16 cellular contexts compared by ENCODE assay signal in the genomic region with DNA sequence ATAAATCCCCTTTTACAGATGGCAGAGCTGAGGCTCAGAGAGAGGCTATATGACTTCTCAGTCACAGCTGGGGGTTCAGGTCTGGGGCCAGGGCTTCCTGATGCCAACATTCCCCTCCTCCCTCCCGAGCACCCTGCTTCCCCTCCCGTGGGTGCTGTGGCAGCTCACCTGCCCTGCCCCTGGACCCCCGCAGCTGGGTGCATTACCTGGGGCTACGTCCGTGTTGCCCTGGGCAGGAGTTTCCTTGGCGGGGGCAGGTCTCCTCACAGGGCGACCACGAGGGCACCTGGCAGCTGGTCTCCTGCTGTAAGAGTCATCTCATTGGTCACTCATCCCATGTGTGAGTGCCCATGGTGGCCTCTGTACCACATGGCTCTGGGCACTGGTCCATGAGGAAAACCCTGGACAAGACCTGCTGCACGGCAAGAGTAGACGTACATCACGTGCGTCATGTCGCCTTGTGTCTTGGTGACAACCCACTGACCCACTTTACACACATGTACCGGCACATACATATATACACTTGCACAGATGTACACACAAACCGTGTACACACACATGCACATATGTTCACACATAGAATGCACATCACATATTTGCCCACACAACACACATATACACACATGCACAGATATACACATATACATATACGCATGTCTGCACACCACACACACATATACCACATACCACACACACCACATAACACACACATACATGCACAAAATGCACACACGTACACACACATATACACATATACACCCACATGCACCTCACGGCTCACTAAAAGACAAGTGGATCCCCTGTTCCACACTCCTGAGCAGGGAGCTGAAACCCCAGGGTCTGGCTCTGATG.
DNase-seq lines count a peak whose midpoint lies in the region; ATAC-seq, FAIRE-seq and TF ChIP-seq lines count a peak whose summit lies in the region.
"Had no signal": no experiment of that assay in that cellular context is flagged by ENCODE, and none has a peak within 500 bp of the region (broad histone marks: within the 10 kb centered on the region; RNA-seq: fewer than 3 reads in every experiment).

No MANE protein-coding gene starts in this region.

- no peak overlapping the region for H3K27ac Mint-ChIP-seq in activated naive CD4-positive, alpha-beta T cell treated with anti-CD3 and anti-CD28 coated beads, Interleukin-2, amount 50 U/mL, for 72 hours
- H3K27ac Mint-ChIP-seq: B cell; CD4-positive, alpha-beta T cell had no signal

- H3K36me3 ChIP-seq in IMR-90 (ENCODE audit: control insufficient read depth, insufficient read depth, low read length) = no peaks in the 10 kb centered on the region
- H3K36me3 ChIP-seq in H1 (ENCODE audit: control insufficient read depth in 2 of 4, insufficient read depth in 4 of 4, low read length in 3 of 4) = no peaks in the 10 kb centered on the region
- H3K36me3 ChIP-seq in trophoblast cell (ENCODE audit: control insufficient read depth in 1 of 2, insufficient read depth in 2 of 2, low read length in 2 of 2) = no peaks in the 10 kb centered on the region
- H3K36me3 ChIP-seq: HAP-1 had no signal

- H4K5ac ChIP-seq in IMR-90 (ENCODE audit: low read depth, low read length) (no peak overlapping the region), H1 (ENCODE audit: insufficient read length, low read depth, low read length) (no peak overlapping the region)

- no peak for TF ChIP-seq POLR2A in IMR-90 (IDR thresholded peaks at IDR 0.05; ENCODE audit: low read depth, low read length)
- TF ChIP-seq POLR2A in H1 (IDR thresholded peaks at IDR 0.05; ENCODE audit: control extremely low read depth in 1 of 2, low read depth in 2 of 2, low read length in 2 of 2) = no peak

- dilution Hi-C loops in IMR-90 (cut with HindIII; ENCODE audit: low sequenced_read_pairs, unreplicated experiment) = no loop called here

- FAIRE-seq in H1 (lab: Jason Lieb, UNC) = no peak
- FAIRE-seq in urothelium cell line (lab: Jason Lieb, UNC) = peak; percentile 69
- FAIRE-seq: A204.1, GM12891 had no signal

- no peak for ATAC-seq in IMR-90 (ENCODE audit: low read depth)
- ATAC-seq in activated naive CD4-positive, alpha-beta T cell treated with anti-CD3 and anti-CD28 coated beads, Interleukin-2, amount 50 U/mL, for 72 hours = no peak
- no peak for ATAC-seq in GM21529 (IDR thresholded peaks at IDR 0.05; ENCODE audit: unreplicated experiment)

- H4K20me1 ChIP-seq in IMR-90 (ENCODE audit: insufficient read depth, low read length) = no peaks in the 10 kb centered on the region
- no peaks in the 10 kb centered on the region for H4K20me1 ChIP-seq in H1 (replicated peaks in 1 of 2; ENCODE audit: control insufficient read depth in 1 of 2, insufficient read depth in 2 of 2, low read length in 2 of 2)

- no peak overlapping the region for H2BK20ac ChIP-seq in IMR-90 (ENCODE audit: low read depth, low read length)
- no peak overlapping the region for H2BK20ac ChIP-seq in H1 (ENCODE audit: low read length)

- H3K9me3 Mint-ChIP-seq in activated naive CD4-positive, alpha-beta T cell treated with anti-CD3 and anti-CD28 coated beads, Interleukin-2, amount 50 U/mL, for 72 hours = peaks cover 0 to 4% of the 10 kb centered on the region in 2 donors
- H3K9me3 Mint-ChIP-seq: CD4-positive, alpha-beta T cell had no signal

- no peak overlapping the region for H2BK5ac ChIP-seq in IMR-90 (ENCODE audit: low read depth, low read length, poor library complexity, severe bottlenecking)
- H2BK5ac ChIP-seq in H1 (ENCODE audit: low read depth, low read length) = no peak overlapping the region
- no peak overlapping the region for H2BK5ac ChIP-seq in trophoblast cell (ENCODE audit: low read depth, low read length, poor library complexity)

- no peak overlapping the region for H2AK9ac ChIP-seq in IMR-90 (replicated peaks; ENCODE audit: low read depth, low read length, poor library complexity)

- no peak overlapping the region for H3K18ac ChIP-seq in IMR-90 (ENCODE audit: low read depth, low read length)
- H3K18ac ChIP-seq in H1 (ENCODE audit: extremely low read depth, low read length) = no peak overlapping the region; the same call in 1 of the 2 replicates
- no peak overlapping the region for H3K18ac ChIP-seq in trophoblast cell (ENCODE audit: low read length)

- H3K4me1 ChIP-seq in IMR-90 (ENCODE audit: control insufficient read depth, insufficient read depth, low read length) (no peaks in the 10 kb centered on the region), H1 (replicated peaks in 1 of 4; ENCODE audit: control insufficient read depth in 3 of 4, insufficient read depth in 4 of 4, low read length in 3 of 4) (peaks cover 0 to 2% (median 0%) of the 10 kb centered on the region in 4 experiments; a peak in 1 of 7 replicates), trophoblast cell (ENCODE audit: control insufficient read depth in 1 of 2, insufficient read depth in 2 of 2, low read length in 2 of 2) (no peaks in the 10 kb centered on the region)
- H3K4me1 ChIP-seq: HAP-1 had no signal

- H3K9me3 ChIP-seq in IMR-90 (ENCODE audit: control insufficient read depth, insufficient read depth, low read length) (peaks cover 5% of the 10 kb centered on the region), H1 (ENCODE audit: insufficient read depth in 2 of 2, low read depth in 1 of 2, low read length in 1 of 2) (no peaks in the 10 kb centered on the region), trophoblast cell (ENCODE audit: insufficient read depth, low read depth, low read length) (no peaks in the 10 kb centered on the region)
- H3K9me3 ChIP-seq: HAP-1 had no signal

- DNase-seq in IMR-90 = no peak
- no peak for DNase-seq in H1 (ENCODE audit: low read depth in 1 of 2, low spot score in 2 of 2)
- no peak for DNase-seq in trophoblast cell
- no peak for DNase-seq in urothelium cell line (ENCODE audit: low spot score)
- no peak for DNase-seq in NCI-H1092 (lab: John Stamatoyannopoulos, UW)
- DNase-seq in activated naive CD4-positive, alpha-beta T cell treated with anti-CD3 and anti-CD28 coated beads, Interleukin-2, amount 50 U/mL, for 72 hours (ENCODE audit: low spot score in 2 of 2) = no peak
- DNase-seq: C1 segment of cervical spinal cord; Calu3; CD4-positive, alpha-beta T cell; DMS 273 treated with DMSO at 0.1 percent for 48 hours; GOT3 had no signal

- H3K27me3 ChIP-seq in IMR-90 (ENCODE audit: control insufficient read depth, insufficient read depth, low read length) (peaks cover 16% of the 10 kb centered on the region), H1 (replicated peaks in 1 of 4; ENCODE audit: control insufficient read depth in 3 of 4, extremely low read depth in 1 of 4, insufficient read depth in 3 of 4, low read length in 3 of 4) (no peaks in the 10 kb centered on the region), trophoblast cell (ENCODE audit: insufficient read depth, low read length) (no peaks in the 10 kb centered on the region)

- no peak overlapping the region for H4K12ac ChIP-seq in trophoblast cell (ENCODE audit: low read depth, low read length)

- no TSS peak for BruUV-seq in IMR-90 (replicated peaks; lab: Mats Ljungman, UMichigan)

- H3K4me3 ChIP-seq in IMR-90 (ENCODE audit: insufficient read depth, low read depth, low read length) = no peak overlapping the region
- H3K4me3 ChIP-seq in H1 (ENCODE audit: extremely low read depth in 1 of 4, insufficient read depth in 2 of 4, low read depth in 3 of 4, low read length in 4 of 4) = no peak overlapping the region
- H3K4me3 ChIP-seq in trophoblast cell (ENCODE audit: low read depth, low read length) = peak overlapping the region; percentile 38
- H3K4me3 ChIP-seq: HAP-1 had no signal

- H3K23me2 ChIP-seq in H1 (ENCODE audit: low read depth, low read length) = no peaks in the 10 kb centered on the region

- no peaks in the 10 kb centered on the region for H3K36me3 Mint-ChIP-seq in activated naive CD4-positive, alpha-beta T cell treated with anti-CD3 and anti-CD28 coated beads, Interleukin-2, amount 50 U/mL, for 72 hours

- H3K79me2 ChIP-seq in H1 (ENCODE audit: control insufficient read depth in 1 of 2, insufficient read depth in 2 of 2, low read length in 2 of 2) (no peaks in the 10 kb centered on the region), trophoblast cell (ENCODE audit: control insufficient read depth, insufficient read depth, low read length, poor library complexity) (no peaks in the 10 kb centered on the region)

- no peak overlapping the region for H2BK15ac ChIP-seq in IMR-90 (ENCODE audit: low read depth, low read length)
- no peak overlapping the region for H2BK15ac ChIP-seq in H1 (ENCODE audit: low read length)

- H3K4ac ChIP-seq in IMR-90 (ENCODE audit: low read depth, low read length) (no peak overlapping the region), H1 (replicated peaks; ENCODE audit: insufficient read length, low read depth, low read length) (no peak overlapping the region), trophoblast cell (ENCODE audit: low read depth, low read length) (no peak overlapping the region)

- H3K14ac ChIP-seq in IMR-90 (replicated peaks; ENCODE audit: low read depth, low read length) (no peak overlapping the region), H1 (ENCODE audit: insufficient read length) (no peak overlapping the region), trophoblast cell (ENCODE audit: low read length) (no peak overlapping the region)

- H4K8ac ChIP-seq in IMR-90 (ENCODE audit: low read depth in 2 of 2, low read length in 2 of 2) (no peak overlapping the region), H1 (ENCODE audit: extremely low read depth, insufficient read depth, low read length) (no peak overlapping the region), trophoblast cell (ENCODE audit: low read depth, low read length) (no peak overlapping the region)

- H3K79me1 ChIP-seq in IMR-90 (ENCODE audit: low read depth in 1 of 2, low read length in 2 of 2) = no peaks in the 10 kb centered on the region
- H3K79me1 ChIP-seq in H1 (ENCODE audit: low read depth, low read length) = no peaks in the 10 kb centered on the region
- no peaks in the 10 kb centered on the region for H3K79me1 ChIP-seq in trophoblast cell (ENCODE audit: low read length)

- H2BK12ac ChIP-seq in H1 (ENCODE audit: low read depth, low read length) (peak overlapping the region; percentile 68; the same call in 1 of the 2 replicates), trophoblast cell (ENCODE audit: low read length) (no peak overlapping the region)

- H2BK120ac ChIP-seq in IMR-90 (ENCODE audit: low read depth, low read length) (no peak overlapping the region), H1 (replicated peaks; ENCODE audit: low read depth, low read length) (no peak overlapping the region), trophoblast cell (ENCODE audit: insufficient read depth, low read length, poor library complexity) (no peak overlapping the region)

- CTCF ChIA-PET in IMR-90 (lab: Yijun Ruan, JAX) = no interaction called here
- CTCF ChIA-PET in H1 (lab: Charles Lee; ENCODE audit: partially characterized antibody) = interaction anchor here (0.6 to 1.6 kb wide), 3 partner anchors 20 to 992 kb away, joined by 3 to 4 read pairs (median 3); no protein-coding TSS in a partner anchor

- H2AFZ ChIP-seq in IMR-90 (replicated peaks; ENCODE audit: low read length, poor library complexity) (peak overlapping the region; percentile 43), H1 (ENCODE audit: low read length) (no peak overlapping the region; the same call in 1 of the 2 replicates), trophoblast cell (ENCODE audit: insufficient read depth, low read length, poor library complexity) (no peak overlapping the region)

- H3K4me2 ChIP-seq in IMR-90 (ENCODE audit: low read depth, low read length) (no peak overlapping the region), H1 (ENCODE audit: insufficient read depth in 1 of 2, low read depth in 2 of 2, low read length in 2 of 2) (no peak overlapping the region), trophoblast cell (ENCODE audit: low read length) (no peak overlapping the region)

- H3K9ac ChIP-seq in IMR-90 (ENCODE audit: low read depth, low read length) (no peak overlapping the region), H1 (replicated peaks in 1 of 4; ENCODE audit: extremely low read depth in 1 of 4, low read depth in 3 of 4, low read length in 3 of 4) (no peak overlapping the region), trophoblast cell (ENCODE audit: low read length) (no peak overlapping the region)

- TF ChIP-seq RAD21 in IMR-90 (IDR thresholded peaks at IDR 0.05; ENCODE audit: low read length) (no peak), H1 (IDR thresholded peaks at IDR 0.05 in 1 of 2, conservative IDR thresholded peaks at IDR 0.05 in 1 of 2; ENCODE audit: low read depth in 2 of 2, low read length in 2 of 2) (no peak)

- intact Hi-C loops in IMR-90 (cut with micrococcal nuclease) = no loop called here

- TF ChIP-seq CTCF in IMR-90 (conservative IDR thresholded peaks at IDR 0.05; ENCODE audit: low read depth, low read length) (no peak), H1 (IDR thresholded peaks at IDR 0.05; ENCODE audit: control extremely low read depth in 1 of 3, insufficient read depth in 1 of 3, low read depth in 1 of 3, low read length in 3 of 3) (no peak)

- TF ChIP-seq EP300 in H1 (IDR thresholded peaks at IDR 0.05; ENCODE audit: borderline replicate concordance in 1 of 2, low read depth in 2 of 2, low read length in 2 of 2) = no peak

- H3K23ac ChIP-seq in IMR-90 (ENCODE audit: low read depth, low read length) = no peak overlapping the region
- no peak overlapping the region for H3K23ac ChIP-seq in H1 (ENCODE audit: insufficient read length)
- no peak overlapping the region for H3K23ac ChIP-seq in trophoblast cell (ENCODE audit: low read length)

- H3K27ac ChIP-seq in IMR-90 (ENCODE audit: insufficient read depth, low read length) (no peak overlapping the region), H1 (ENCODE audit: low read depth, low read length) (no peak overlapping the region), trophoblast cell (ENCODE audit: low read depth, low read length) (no peak overlapping the region)

- H2AK5ac ChIP-seq in IMR-90 (ENCODE audit: low read depth, low read length) (no peak overlapping the region; the same call in 1 of the 2 replicates), H1 (ENCODE audit: low read depth, low read length) (peak overlapping the region; percentile 82; the same call in 1 of the 2 replicates), trophoblast cell (ENCODE audit: low read length) (no peak overlapping the region)

- H3K56ac ChIP-seq in IMR-90 (ENCODE audit: extremely low read depth, insufficient read depth, low read length) = no peak overlapping the region
- H3K56ac ChIP-seq in H1 (replicated peaks; ENCODE audit: insufficient read length, low read depth, low read length) = no peak overlapping the region

- H4K91ac ChIP-seq in IMR-90 (ENCODE audit: insufficient read depth, low read depth, low read length) (no peak overlapping the region), H1 (replicated peaks; ENCODE audit: insufficient read length, low read length) (no peak overlapping the region), trophoblast cell (ENCODE audit: low read depth, low read length) (no peak overlapping the region)

- peaks cover 6% of the 10 kb centered on the region; the same call in 1 of the 2 replicates for H3K9me1 ChIP-seq in IMR-90 (ENCODE audit: insufficient read depth, low read length)

- in situ Hi-C loops in IMR-90 (cut with MboI; ENCODE audit: low sequenced_read_pairs) = no loop called here

- POLR2A ChIA-PET in IMR-90 (lab: Charles Lee; ENCODE audit: unreplicated experiment) (no interaction called here), H1 (lab: Charles Lee; ENCODE audit: partially characterized antibody) (interaction anchor here (1.0 kb wide), 1 partner anchor 122 kb away, joined by 3 read pairs; no protein-coding TSS in a partner anchor)

- WGBS in IMR-90 (ENCODE audit: extremely low coverage in 2 of 2, insufficient read length in 1 of 2), 2 experiments = 87% methylated on average over 14 of the region's 18 CpGs; no CpG with 5 or more reads in 1 of the 2 experiments
- 94% methylated on average over 18 of the region's 18 CpGs; no CpG with 5 or more reads in 1 of the 2 experiments for WGBS in H1 (ENCODE audit: extremely low coverage in 1 of 2, insufficient coverage in 1 of 2, insufficient read length in 1 of 2, insufficient replicate concordance in 2 of 2, low coverage in 1 of 2, low lambda C conversion rate in 2 of 2, missing lambda C conversion rate in 1 of 2), 2 experiments
- WGBS in trophoblast cell (ENCODE audit: extremely low coverage, insufficient coverage, insufficient read length) = no CpG with 5 or more reads among the region's 18 CpGs
